9 cellular contexts compared by ENCODE assay signal in the genomic region with DNA sequence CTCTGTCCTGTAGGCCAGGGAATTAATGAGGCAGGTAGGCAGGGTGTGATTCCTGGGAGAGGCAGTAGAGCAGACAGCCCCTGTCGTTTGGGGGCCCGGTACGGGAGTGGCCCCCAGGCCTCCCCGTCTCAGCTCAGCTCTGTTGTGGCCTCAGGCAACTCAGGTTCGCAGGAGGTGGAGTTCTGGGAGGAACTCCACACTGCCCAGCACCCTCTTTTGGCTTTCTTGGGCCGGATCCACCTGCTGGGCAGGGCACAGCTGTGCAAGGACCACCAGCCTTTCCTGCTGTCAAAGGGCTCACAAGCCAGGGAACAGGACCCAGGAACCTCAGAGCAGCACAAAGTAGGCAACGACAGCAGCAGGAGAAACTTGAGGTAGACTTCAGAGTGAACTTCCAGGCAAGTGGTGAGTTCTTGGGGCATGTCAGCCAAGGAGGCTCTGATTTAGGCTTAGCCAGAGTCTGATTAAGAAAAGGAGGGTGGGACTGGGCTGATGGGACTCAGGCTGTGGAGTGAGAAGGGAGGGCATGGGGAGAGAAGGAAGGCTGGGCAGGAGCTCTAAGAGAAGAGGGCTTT. TPM values are rescaled to one million over a fixed set of nuclear protein-coding genes. Genes with fewer than 3 reads are reported as not detected.
DNase-seq lines count a peak whose midpoint lies in the region; ATAC-seq and TF ChIP-seq lines count a peak whose summit lies in the region.
"Had no signal": no experiment of that assay in that cellular context is flagged by ENCODE, and none has a peak within 500 bp of the region (broad histone marks: within the 10 kb centered on the region; RNA-seq: fewer than 3 reads in every experiment).

No MANE protein-coding gene starts in this region.

- in situ Hi-C loops in GM23248 (cut with MboI), result no loop called here

- H3K79me2 ChIP-seq in GM23248 (ENCODE audit: insufficient read depth), result no peaks in the 10 kb centered on the region

- peak overlapping the region; percentile 84 for H3K4me2 ChIP-seq in GM23248 (ENCODE audit: unreplicated experiment)

- no peak for ATAC-seq in GM18858 (IDR thresholded peaks at IDR 0.05; ENCODE audit: unreplicated experiment)

- peak overlapping the region; percentile 73 for H3K9ac ChIP-seq in GM23248

- POLR2A ChIA-PET in activated CD4-positive, alpha-beta memory T cell treated with anti-CD3 and anti-CD28 coated beads, Interleukin-2, amount 10 ng/mL, durations not matched to agents 7 days and 5 days (lab: Charles Lee), result interaction anchor here (0.6 to 1.1 kb wide), 5 partner anchors 10 to 140 kb away, joined by 3 read pairs; partner anchors contain the start of gene PPIL1

- TF ChIP-seq POLR2A in erythroblast (IDR thresholded peaks at IDR 0.05; ENCODE audit: low read length), result no peak

- H3K27ac ChIP-seq in GM23248 (peak overlapping the region; percentile 86), skin epidermis (peak overlapping the region in 17 of 21 experiments; percentile 37 to 96 (median 73))

- H3K9me2 ChIP-seq in GM23248 (ENCODE audit: insufficient read depth), result no peaks in the 10 kb centered on the region

- DNase-seq in GM23248 (no peak), fibroblast of the aortic adventitia (ENCODE audit: low read depth) (no peak), NCI-H128 (lab: John Stamatoyannopoulos, UW; ENCODE audit: unreplicated experiment) (no peak), erythroblast (lab: John Stamatoyannopoulos, UW) (no peak)
- no peak for DNase-seq in activated CD4-positive, alpha-beta memory T cell treated with anti-CD3 and anti-CD28 coated beads, Interleukin-2, amount 10 ng/mL, durations not matched to agents 7 days and 5 days
- DNase-seq in stimulated activated CD4-positive, alpha-beta T cell treated with anti-CD3 and anti-CD28 coated beads, Interleukin-4, amount 100 ng/mL, for 4 hours, result no peak

- H3K9me3 ChIP-seq in GM23248 (ENCODE audit: low read depth), result no peaks in the 10 kb centered on the region

- CTCF ChIA-PET in activated CD4-positive, alpha-beta memory T cell treated with anti-CD3 and anti-CD28 coated beads, Interleukin-2, amount 10 ng/mL, durations not matched to agents 7 days and 5 days (lab: Charles Lee), result interaction anchor here (1.0 to 2.1 kb wide), 7 partner anchors 10 to 119 kb away, joined by 3 to 10 read pairs (median 4); partner anchors contain the start of gene CDKN1A

- peaks cover 9% of the 10 kb centered on the region for H3K4me1 Mint-ChIP-seq in activated CD4-positive, alpha-beta memory T cell treated with anti-CD3 and anti-CD28 coated beads, Interleukin-2, amount 10 ng/mL, durations not matched to agents 7 days and 5 days

- H3K4me3 ChIP-seq in GM23248 (peak overlapping the region; percentile 58), fibroblast of the aortic adventitia (ENCODE audit: low read depth, low read length) (peak overlapping the region; percentile 53), skin epidermis (no peak overlapping the region)

- no peaks in the 10 kb centered on the region for H3K27me3 Mint-ChIP-seq in activated CD4-positive, alpha-beta memory T cell treated with anti-CD3 and anti-CD28 coated beads, Interleukin-2, amount 10 ng/mL, durations not matched to agents 7 days and 5 days

- no peaks in the 10 kb centered on the region for H3K36me3 Mint-ChIP-seq in activated CD4-positive, alpha-beta memory T cell treated with anti-CD3 and anti-CD28 coated beads, Interleukin-2, amount 10 ng/mL, durations not matched to agents 7 days and 5 days (ENCODE audit: low read depth)

- H3K4me3 Mint-ChIP-seq in activated CD4-positive, alpha-beta memory T cell treated with anti-CD3 and anti-CD28 coated beads, Interleukin-2, amount 10 ng/mL, durations not matched to agents 7 days and 5 days, result no peak overlapping the region

- 82 to 86% methylated on average over 7 of the region's 7 CpGs for WGBS in GM23248 (ENCODE audit: low coverage in 1 of 2, low lambda C conversion rate in 2 of 2, missing lambda C conversion rate in 2 of 2), 2 experiments

- H3K27me3 ChIP-seq in GM23248 (replicated peaks; ENCODE audit: insufficient read depth), result no peaks in the 10 kb centered on the region

- H3K9me3 Mint-ChIP-seq in activated CD4-positive, alpha-beta memory T cell treated with anti-CD3 and anti-CD28 coated beads, Interleukin-2, amount 10 ng/mL, durations not matched to agents 7 days and 5 days, result no peaks in the 10 kb centered on the region

- peak overlapping the region; percentile 83 for H2AFZ ChIP-seq in GM23248

- H4K20me1 ChIP-seq in GM23248 (ENCODE audit: insufficient read depth), result no peaks in the 10 kb centered on the region

- TF ChIP-seq CTCF in fibroblast of the aortic adventitia (IDR thresholded peaks at IDR 0.05; ENCODE audit: insufficient read depth, low read length), result no peak

- peaks cover 8% of the 10 kb centered on the region; the same call in 1 of the 2 replicates for H3F3A ChIP-seq in GM23248 (ENCODE audit: insufficient read depth)

- H3K36me3 ChIP-seq in GM23248 (ENCODE audit: low read depth), result no peaks in the 10 kb centered on the region

- H3K27ac Mint-ChIP-seq in activated CD4-positive, alpha-beta memory T cell treated with anti-CD3 and anti-CD28 coated beads, Interleukin-2, amount 10 ng/mL, durations not matched to agents 7 days and 5 days, result peak overlapping the region; percentile 70

- H3K4me1 ChIP-seq in GM23248 (ENCODE audit: insufficient read depth), result peaks cover 19% of the 10 kb centered on the region

RNA-seq across cellular contexts. Expression of gene RAB44, which starts 36.9 kb away (rescaled TPM):
- total RNA-seq in GM23248 (2014; rRNA removed; shearing (Covaris generic)), result not detected in 2 replicates
- polyA plus RNA-seq in GM23248 (2016; fragmentation: Nextera tagmentation; extraction: Ambion mirVana), result not detected in 2 replicates
- under 1 TPM; 0.15 to 0.25 TPM for total RNA-seq in activated CD4-positive, alpha-beta memory T cell treated with anti-CD3 and anti-CD28 coated beads, Interleukin-2, amount 10 ng/mL, durations not matched to agents 7 days and 5 days
- not detected in 2 replicates for total RNA-seq in fibroblast of the aortic adventitia (ENCODE audit: low replicate concordance)
- total RNA-seq: RPMI7951 had no signal

RNA-seq across cellular contexts. Expression of gene CDKN1A, which starts 56.1 kb away (rescaled TPM):
- total RNA-seq in GM23248 (2014; rRNA removed; shearing (Covaris generic)), result 469 and 549 TPM in 2 replicates
- polyA plus RNA-seq in GM23248 (2016; fragmentation: Nextera tagmentation; extraction: Ambion mirVana), result 813 and 856 TPM in 2 replicates
- 100 to 1,000 TPM; 107 to 109 TPM for total RNA-seq in activated CD4-positive, alpha-beta memory T cell treated with anti-CD3 and anti-CD28 coated beads, Interleukin-2, amount 10 ng/mL, durations not matched to agents 7 days and 5 days
- total RNA-seq in fibroblast of the aortic adventitia (ENCODE audit: low replicate concordance), result 246 and 749 TPM in 2 replicates

Comparison
In these comparisons a context has a peak if more than half of its experiments do, and no peak if none do; other contexts are left out.
1. H3K4me3 ChIP-seq: peak in GM23248 (single experiment) and fibroblast of the aortic adventitia (single experiment); none in skin epidermis (0 of 7).